1 cellular context compared by ENCODE assay signal in the genomic region with DNA sequence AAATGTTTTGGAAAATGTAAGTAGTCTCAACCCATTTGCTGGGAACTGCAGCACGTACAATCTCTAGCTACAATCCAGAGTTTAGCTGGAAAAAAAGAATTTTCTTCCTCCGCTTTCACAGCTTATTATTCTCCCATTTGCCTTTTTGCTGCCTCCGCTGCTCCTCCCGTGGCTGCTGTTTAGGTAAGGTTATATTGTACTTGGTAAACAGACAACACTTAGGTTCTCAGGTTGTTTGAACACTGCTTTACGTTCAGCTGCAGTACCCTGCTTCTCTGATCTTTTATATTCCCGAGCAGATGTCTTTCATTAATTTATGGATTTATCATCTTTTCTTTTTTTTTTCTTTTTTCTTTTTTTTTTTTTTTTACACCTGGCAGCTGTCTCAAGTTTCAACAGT.
TF ChIP-seq lines count a peak whose summit lies in the region.

No MANE protein-coding gene starts in this region.

TF ChIP-seq in K562, 482 proteins besides CTCF, POLR2A, EP300 and RAD21 (continued from another document):
- TF ChIP-seq, protein P1, sequence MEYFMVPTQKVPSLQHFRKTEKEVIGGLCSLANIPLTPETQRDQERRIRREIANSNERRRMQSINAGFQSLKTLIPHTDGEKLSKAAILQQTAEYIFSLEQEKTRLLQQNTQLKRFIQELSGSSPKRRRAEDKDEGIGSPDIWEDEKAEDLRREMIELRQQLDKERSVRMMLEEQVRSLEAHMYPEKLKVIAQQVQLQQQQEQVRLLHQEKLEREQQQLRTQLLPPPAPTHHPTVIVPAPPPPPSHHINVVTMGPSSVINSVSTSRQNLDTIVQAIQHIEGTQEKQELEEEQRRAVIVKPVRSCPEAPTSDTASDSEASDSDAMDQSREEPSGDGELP (CRISPR knock-in tag; IDR thresholded peaks at IDR 0.05; ENCODE audit: borderline replicate concordance), result no peak
- TF ChIP-seq TAF9B (IDR thresholded peaks at IDR 0.05; ENCODE audit: partially characterized antibody) (no peak), SRSF9 (IDR thresholded peaks at IDR 0.05; ENCODE audit: borderline replicate concordance, low read depth, low read length) (no peak), TAF15 (IDR thresholded peaks at IDR 0.05; ENCODE audit: low read depth, low read length) (no peak), TAF1 (IDR thresholded peaks at IDR 0.05; ENCODE audit: control insufficient read depth, extremely low read depth, insufficient read depth, low read length, severe bottlenecking) (no peak), TEAD2 (tag; IDR thresholded peaks at IDR 0.05) (no peak)
- TF ChIP-seq, protein P2, sequence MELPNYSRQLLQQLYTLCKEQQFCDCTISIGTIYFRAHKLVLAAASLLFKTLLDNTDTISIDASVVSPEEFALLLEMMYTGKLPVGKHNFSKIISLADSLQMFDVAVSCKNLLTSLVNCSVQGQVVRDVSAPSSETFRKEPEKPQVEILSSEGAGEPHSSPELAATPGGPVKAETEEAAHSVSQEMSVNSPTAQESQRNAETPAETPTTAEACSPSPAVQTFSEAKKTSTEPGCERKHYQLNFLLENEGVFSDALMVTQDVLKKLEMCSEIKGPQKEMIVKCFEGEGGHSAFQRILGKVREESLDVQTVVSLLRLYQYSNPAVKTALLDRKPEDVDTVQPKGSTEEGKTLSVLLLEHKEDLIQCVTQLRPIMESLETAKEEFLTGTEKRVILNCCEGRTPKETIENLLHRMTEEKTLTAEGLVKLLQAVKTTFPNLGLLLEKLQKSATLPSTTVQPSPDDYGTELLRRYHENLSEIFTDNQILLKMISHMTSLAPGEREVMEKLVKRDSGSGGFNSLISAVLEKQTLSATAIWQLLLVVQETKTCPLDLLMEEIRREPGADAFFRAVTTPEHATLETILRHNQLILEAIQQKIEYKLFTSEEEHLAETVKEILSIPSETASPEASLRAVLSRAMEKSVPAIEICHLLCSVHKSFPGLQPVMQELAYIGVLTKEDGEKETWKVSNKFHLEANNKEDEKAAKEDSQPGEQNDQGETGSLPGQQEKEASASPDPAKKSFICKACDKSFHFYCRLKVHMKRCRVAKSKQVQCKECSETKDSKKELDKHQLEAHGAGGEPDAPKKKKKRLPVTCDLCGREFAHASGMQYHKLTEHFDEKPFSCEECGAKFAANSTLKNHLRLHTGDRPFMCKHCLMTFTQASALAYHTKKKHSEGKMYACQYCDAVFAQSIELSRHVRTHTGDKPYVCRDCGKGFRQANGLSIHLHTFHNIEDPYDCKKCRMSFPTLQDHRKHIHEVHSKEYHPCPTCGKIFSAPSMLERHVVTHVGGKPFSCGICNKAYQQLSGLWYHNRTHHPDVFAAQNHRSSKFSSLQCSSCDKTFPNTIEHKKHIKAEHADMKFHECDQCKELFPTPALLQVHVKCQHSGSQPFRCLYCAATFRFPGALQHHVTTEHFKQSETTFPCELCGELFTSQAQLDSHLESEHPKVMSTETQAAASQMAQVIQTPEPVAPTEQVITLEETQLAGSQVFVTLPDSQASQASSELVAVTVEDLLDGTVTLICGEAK (IDR thresholded peaks at IDR 0.05), result no peak
- TF ChIP-seq, protein P2 (CRISPR knock-in tag; IDR thresholded peaks at IDR 0.05), result no peak
- TF ChIP-seq, protein P3, sequence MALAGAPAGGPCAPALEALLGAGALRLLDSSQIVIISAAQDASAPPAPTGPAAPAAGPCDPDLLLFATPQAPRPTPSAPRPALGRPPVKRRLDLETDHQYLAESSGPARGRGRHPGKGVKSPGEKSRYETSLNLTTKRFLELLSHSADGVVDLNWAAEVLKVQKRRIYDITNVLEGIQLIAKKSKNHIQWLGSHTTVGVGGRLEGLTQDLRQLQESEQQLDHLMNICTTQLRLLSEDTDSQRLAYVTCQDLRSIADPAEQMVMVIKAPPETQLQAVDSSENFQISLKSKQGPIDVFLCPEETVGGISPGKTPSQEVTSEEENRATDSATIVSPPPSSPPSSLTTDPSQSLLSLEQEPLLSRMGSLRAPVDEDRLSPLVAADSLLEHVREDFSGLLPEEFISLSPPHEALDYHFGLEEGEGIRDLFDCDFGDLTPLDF (CRISPR knock-in tag; IDR thresholded peaks at IDR 0.05), result no peak
- TF ChIP-seq, protein P4, sequence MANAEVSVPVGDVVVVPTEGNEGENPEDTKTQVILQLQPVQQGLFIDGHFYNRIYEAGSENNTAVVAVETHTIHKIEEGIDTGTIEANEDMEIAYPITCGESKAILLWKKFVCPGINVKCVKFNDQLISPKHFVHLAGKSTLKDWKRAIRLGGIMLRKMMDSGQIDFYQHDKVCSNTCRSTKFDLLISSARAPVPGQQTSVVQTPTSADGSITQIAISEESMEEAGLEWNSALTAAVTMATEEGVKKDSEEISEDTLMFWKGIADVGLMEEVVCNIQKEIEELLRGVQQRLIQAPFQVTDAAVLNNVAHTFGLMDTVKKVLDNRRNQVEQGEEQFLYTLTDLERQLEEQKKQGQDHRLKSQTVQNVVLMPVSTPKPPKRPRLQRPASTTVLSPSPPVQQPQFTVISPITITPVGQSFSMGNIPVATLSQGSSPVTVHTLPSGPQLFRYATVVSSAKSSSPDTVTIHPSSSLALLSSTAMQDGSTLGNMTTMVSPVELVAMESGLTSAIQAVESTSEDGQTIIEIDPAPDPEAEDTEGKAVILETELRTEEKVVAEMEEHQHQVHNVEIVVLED (CRISPR knock-in tag; IDR thresholded peaks at IDR 0.05), result no peak
- TF ChIP-seq, protein P5, sequence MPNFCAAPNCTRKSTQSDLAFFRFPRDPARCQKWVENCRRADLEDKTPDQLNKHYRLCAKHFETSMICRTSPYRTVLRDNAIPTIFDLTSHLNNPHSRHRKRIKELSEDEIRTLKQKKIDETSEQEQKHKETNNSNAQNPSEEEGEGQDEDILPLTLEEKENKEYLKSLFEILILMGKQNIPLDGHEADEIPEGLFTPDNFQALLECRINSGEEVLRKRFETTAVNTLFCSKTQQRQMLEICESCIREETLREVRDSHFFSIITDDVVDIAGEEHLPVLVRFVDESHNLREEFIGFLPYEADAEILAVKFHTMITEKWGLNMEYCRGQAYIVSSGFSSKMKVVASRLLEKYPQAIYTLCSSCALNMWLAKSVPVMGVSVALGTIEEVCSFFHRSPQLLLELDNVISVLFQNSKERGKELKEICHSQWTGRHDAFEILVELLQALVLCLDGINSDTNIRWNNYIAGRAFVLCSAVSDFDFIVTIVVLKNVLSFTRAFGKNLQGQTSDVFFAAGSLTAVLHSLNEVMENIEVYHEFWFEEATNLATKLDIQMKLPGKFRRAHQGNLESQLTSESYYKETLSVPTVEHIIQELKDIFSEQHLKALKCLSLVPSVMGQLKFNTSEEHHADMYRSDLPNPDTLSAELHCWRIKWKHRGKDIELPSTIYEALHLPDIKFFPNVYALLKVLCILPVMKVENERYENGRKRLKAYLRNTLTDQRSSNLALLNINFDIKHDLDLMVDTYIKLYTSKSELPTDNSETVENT (CRISPR knock-in tag; IDR thresholded peaks at IDR 0.05), result no peak
